Comparison of ENCODE assay signal across 1 cellular context in the genomic region with DNA sequence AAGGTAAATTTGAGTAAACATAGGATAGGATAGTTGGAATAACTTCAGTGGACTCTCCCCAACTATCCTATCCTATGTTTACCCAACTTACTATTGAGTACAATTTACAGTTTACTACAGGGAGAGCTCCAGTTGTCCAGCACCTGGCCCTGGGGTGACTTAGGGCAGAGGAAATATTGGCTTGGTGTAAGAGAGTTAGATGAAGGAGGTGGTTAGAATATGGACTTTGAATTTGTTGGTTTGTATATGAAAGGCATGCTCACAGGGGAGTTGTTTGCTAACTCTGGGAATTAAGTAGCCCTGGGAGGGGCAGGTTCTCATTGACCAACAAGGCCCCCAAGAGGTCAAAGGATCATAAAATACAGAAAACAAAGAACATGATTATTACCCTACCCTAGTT.
A peak's percentile ranks its signal among the peaks of the same experiment; 100 is the strongest.
TF ChIP-seq lines count a peak whose summit lies in the region.

No MANE protein-coding gene starts in this region.

TF ChIP-seq in HepG2, 621 proteins besides CTCF, POLR2A, EP300 and RAD21 (continued from another document and continues in another):
- TF ChIP-seq SP5 (CRISPR knock-in tag; IDR thresholded peaks at IDR 0.05; ENCODE audit: borderline replicate concordance, low read depth), result peak; percentile 98
- TF ChIP-seq ZNF672 (CRISPR knock-in tag; IDR thresholded peaks at IDR 0.05), result no peak
- TF ChIP-seq, protein P1, sequence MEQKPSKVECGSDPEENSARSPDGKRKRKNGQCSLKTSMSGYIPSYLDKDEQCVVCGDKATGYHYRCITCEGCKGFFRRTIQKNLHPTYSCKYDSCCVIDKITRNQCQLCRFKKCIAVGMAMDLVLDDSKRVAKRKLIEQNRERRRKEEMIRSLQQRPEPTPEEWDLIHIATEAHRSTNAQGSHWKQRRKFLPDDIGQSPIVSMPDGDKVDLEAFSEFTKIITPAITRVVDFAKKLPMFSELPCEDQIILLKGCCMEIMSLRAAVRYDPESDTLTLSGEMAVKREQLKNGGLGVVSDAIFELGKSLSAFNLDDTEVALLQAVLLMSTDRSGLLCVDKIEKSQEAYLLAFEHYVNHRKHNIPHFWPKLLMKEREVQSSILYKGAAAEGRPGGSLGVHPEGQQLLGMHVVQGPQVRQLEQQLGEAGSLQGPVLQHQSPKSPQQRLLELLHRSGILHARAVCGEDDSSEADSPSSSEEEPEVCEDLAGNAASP (CRISPR knock-in tag; IDR thresholded peaks at IDR 0.05; ENCODE audit: borderline replicate concordance), result 0 out of 2 replicates have a peak, but pooled peaks have one; percentile 58
- no peak for TF ChIP-seq ZNF878 (CRISPR knock-in tag; IDR thresholded peaks at IDR 0.05)
- TF ChIP-seq SETDB1 (CRISPR knock-in tag; IDR thresholded peaks at IDR 0.05; ENCODE audit: borderline replicate concordance), result no peak
- TF ChIP-seq SKI (IDR thresholded peaks at IDR 0.05; ENCODE audit: partially characterized antibody), result no peak
- peak; percentile 93 for TF ChIP-seq ZNF543 (CRISPR knock-in tag; IDR thresholded peaks at IDR 0.05)
- TF ChIP-seq ZNF124 (CRISPR knock-in tag; IDR thresholded peaks at IDR 0.05), result no peak
- TF ChIP-seq, protein P2, sequence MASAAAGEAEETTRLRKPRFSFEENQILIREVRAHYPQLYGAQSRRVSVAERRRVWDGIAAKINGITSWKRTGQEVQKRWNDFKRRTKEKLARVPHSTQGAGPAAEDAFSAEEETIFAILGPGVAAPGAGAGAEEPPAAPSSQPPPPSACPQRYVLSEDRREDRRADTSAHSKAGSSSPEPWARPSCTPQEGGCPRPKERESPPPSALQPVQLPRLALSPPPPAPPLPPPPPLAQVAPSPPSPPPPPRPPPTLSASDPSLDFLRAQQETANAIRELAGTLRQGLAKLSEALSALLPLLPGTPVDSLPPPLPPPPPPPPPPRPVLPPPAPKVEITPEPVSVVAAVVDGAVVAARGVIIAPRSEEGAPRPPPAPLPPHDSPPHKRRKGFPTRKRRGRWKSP (CRISPR knock-in tag; IDR thresholded peaks at IDR 0.05), result no peak
- 0 out of 2 replicates have a peak, but pooled peaks have one; percentile 45 for TF ChIP-seq ONECUT2 (CRISPR knock-in tag; IDR thresholded peaks at IDR 0.05)
- TF ChIP-seq ARNTL (CRISPR knock-in tag; IDR thresholded peaks at IDR 0.05), result 0 out of 2 replicates have a peak, but pooled peaks have one; percentile 43
- no peak for TF ChIP-seq ZNF263 (CRISPR knock-in tag; IDR thresholded peaks at IDR 0.05)
- TF ChIP-seq EEA1 (CRISPR knock-in tag; IDR thresholded peaks at IDR 0.05; ENCODE audit: borderline replicate concordance), result no peak
- TF ChIP-seq ZNF607 (CRISPR knock-in tag; IDR thresholded peaks at IDR 0.05; ENCODE audit: borderline replicate concordance), result no peak
- TF ChIP-seq, protein P3, sequence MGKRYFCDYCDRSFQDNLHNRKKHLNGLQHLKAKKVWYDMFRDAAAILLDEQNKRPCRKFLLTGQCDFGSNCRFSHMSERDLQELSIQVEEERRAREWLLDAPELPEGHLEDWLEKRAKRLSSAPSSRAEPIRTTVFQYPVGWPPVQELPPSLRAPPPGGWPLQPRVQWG (CRISPR knock-in tag; IDR thresholded peaks at IDR 0.05; ENCODE audit: borderline replicate concordance, low read depth), result no peak
- TF ChIP-seq, protein P4, sequence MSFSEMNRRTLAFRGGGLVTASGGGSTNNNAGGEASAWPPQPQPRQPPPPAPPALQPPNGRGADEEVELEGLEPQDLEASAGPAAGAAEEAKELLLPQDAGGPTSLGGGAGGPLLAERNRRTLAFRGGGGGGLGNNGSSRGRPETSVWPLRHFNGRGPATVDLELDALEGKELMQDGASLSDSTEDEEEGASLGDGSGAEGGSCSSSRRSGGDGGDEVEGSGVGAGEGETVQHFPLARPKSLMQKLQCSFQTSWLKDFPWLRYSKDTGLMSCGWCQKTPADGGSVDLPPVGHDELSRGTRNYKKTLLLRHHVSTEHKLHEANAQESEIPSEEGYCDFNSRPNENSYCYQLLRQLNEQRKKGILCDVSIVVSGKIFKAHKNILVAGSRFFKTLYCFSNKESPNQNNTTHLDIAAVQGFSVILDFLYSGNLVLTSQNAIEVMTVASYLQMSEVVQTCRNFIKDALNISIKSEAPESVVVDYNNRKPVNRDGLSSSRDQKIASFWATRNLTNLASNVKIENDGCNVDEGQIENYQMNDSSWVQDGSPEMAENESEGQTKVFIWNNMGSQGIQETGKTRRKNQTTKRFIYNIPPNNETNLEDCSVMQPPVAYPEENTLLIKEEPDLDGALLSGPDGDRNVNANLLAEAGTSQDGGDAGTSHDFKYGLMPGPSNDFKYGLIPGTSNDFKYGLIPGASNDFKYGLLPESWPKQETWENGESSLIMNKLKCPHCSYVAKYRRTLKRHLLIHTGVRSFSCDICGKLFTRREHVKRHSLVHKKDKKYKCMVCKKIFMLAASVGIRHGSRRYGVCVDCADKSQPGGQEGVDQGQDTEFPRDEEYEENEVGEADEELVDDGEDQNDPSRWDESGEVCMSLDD (CRISPR knock-in tag; IDR thresholded peaks at IDR 0.05; ENCODE audit: borderline replicate concordance), result no peak
- TF ChIP-seq RCOR2 (CRISPR knock-in tag; IDR thresholded peaks at IDR 0.05), result peak; percentile 82
- TF ChIP-seq HOXD1 (CRISPR knock-in tag; IDR thresholded peaks at IDR 0.05), result no peak
- no peak for TF ChIP-seq SRF (IDR thresholded peaks at IDR 0.05; ENCODE audit: low read depth, low read length)
- no peak for TF ChIP-seq ZFP37 (CRISPR knock-in tag; IDR thresholded peaks at IDR 0.05; ENCODE audit: borderline replicate concordance)
- TF ChIP-seq ZMAT3 (CRISPR knock-in tag; conservative IDR thresholded peaks at IDR 0.05), result no peak
- 0 out of 2 replicates have a peak, but pooled peaks have one; percentile 17 for TF ChIP-seq GATA4 (IDR thresholded peaks at IDR 0.05; ENCODE audit: borderline replicate concordance, low read depth)
- peak; percentile 73; the same call in 1 of the 2 replicates for TF ChIP-seq TGIF2 (CRISPR knock-in tag; IDR thresholded peaks at IDR 0.05)
- TF ChIP-seq THAP11 (CRISPR knock-in tag; IDR thresholded peaks at IDR 0.05), result peak; percentile 42; the same call in 1 of the 2 replicates
- no peak for TF ChIP-seq ZNF44 (CRISPR knock-in tag; IDR thresholded peaks at IDR 0.05)
- TF ChIP-seq HOXA3 (CRISPR knock-in tag; IDR thresholded peaks at IDR 0.05), result peak; percentile 23; the same call in 1 of the 2 replicates
- no peak for TF ChIP-seq KLF13 (CRISPR knock-in tag; IDR thresholded peaks at IDR 0.05)
- no peak for TF ChIP-seq PHF20 (CRISPR knock-in tag; IDR thresholded peaks at IDR 0.05)
- TF ChIP-seq, protein P5, sequence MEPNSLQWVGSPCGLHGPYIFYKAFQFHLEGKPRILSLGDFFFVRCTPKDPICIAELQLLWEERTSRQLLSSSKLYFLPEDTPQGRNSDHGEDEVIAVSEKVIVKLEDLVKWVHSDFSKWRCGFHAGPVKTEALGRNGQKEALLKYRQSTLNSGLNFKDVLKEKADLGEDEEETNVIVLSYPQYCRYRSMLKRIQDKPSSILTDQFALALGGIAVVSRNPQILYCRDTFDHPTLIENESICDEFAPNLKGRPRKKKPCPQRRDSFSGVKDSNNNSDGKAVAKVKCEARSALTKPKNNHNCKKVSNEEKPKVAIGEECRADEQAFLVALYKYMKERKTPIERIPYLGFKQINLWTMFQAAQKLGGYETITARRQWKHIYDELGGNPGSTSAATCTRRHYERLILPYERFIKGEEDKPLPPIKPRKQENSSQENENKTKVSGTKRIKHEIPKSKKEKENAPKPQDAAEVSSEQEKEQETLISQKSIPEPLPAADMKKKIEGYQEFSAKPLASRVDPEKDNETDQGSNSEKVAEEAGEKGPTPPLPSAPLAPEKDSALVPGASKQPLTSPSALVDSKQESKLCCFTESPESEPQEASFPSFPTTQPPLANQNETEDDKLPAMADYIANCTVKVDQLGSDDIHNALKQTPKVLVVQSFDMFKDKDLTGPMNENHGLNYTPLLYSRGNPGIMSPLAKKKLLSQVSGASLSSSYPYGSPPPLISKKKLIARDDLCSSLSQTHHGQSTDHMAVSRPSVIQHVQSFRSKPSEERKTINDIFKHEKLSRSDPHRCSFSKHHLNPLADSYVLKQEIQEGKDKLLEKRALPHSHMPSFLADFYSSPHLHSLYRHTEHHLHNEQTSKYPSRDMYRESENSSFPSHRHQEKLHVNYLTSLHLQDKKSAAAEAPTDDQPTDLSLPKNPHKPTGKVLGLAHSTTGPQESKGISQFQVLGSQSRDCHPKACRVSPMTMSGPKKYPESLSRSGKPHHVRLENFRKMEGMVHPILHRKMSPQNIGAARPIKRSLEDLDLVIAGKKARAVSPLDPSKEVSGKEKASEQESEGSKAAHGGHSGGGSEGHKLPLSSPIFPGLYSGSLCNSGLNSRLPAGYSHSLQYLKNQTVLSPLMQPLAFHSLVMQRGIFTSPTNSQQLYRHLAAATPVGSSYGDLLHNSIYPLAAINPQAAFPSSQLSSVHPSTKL (CRISPR knock-in tag; IDR thresholded peaks at IDR 0.05), result peak; percentile 96
- TF ChIP-seq, protein P6, sequence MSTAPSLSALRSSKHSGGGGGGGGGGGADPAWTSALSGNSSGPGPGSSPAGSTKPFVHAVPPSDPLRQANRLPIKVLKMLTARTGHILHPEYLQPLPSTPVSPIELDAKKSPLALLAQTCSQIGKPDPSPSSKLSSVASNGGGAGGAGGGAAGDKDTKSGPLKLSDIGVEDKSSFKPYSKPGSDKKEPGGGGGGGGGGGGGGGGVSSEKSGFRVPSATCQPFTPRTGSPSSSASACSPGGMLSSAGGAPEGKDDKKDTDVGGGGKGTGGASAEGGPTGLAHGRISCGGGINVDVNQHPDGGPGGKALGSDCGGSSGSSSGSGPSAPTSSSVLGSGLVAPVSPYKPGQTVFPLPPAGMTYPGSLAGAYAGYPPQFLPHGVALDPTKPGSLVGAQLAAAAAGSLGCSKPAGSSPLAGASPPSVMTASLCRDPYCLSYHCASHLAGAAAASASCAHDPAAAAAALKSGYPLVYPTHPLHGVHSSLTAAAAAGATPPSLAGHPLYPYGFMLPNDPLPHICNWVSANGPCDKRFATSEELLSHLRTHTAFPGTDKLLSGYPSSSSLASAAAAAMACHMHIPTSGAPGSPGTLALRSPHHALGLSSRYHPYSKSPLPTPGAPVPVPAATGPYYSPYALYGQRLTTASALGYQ (CRISPR knock-in tag; IDR thresholded peaks at IDR 0.05), result peak; percentile 86
- TF ChIP-seq GPN1 (CRISPR knock-in tag; IDR thresholded peaks at IDR 0.05; ENCODE audit: borderline replicate concordance), result no peak
- no peak for TF ChIP-seq SSRP1 (CRISPR knock-in tag; IDR thresholded peaks at IDR 0.05)
- no peak for TF ChIP-seq HMGA1 (CRISPR knock-in tag; conservative IDR thresholded peaks at IDR 0.05)
- peak; percentile 62; the same call in 1 of the 2 replicates for TF ChIP-seq TBX3 (IDR thresholded peaks at IDR 0.05; ENCODE audit: borderline replicate concordance)
- TF ChIP-seq CHD4 (IDR thresholded peaks at IDR 0.05; ENCODE audit: borderline replicate concordance, low read length), result no peak
- TF ChIP-seq, protein P7, sequence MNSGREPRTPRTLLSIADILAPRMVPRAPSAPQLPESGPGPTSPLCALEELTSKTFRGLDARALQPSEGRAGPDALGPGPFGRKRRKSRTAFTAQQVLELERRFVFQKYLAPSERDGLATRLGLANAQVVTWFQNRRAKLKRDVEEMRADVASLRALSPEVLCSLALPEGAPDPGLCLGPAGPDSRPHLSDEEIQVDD (CRISPR knock-in tag; IDR thresholded peaks at IDR 0.05; ENCODE audit: borderline replicate concordance), result no peak
- TF ChIP-seq, protein P8, sequence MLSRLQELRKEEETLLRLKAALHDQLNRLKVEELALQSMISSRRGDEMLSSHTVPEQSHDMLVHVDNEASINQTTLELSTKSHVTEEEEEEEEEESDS (CRISPR knock-in tag; IDR thresholded peaks at IDR 0.05; ENCODE audit: borderline replicate concordance), result no peak
- no peak for TF ChIP-seq ZNF709 (CRISPR knock-in tag; IDR thresholded peaks at IDR 0.05)
- TF ChIP-seq, protein P9, sequence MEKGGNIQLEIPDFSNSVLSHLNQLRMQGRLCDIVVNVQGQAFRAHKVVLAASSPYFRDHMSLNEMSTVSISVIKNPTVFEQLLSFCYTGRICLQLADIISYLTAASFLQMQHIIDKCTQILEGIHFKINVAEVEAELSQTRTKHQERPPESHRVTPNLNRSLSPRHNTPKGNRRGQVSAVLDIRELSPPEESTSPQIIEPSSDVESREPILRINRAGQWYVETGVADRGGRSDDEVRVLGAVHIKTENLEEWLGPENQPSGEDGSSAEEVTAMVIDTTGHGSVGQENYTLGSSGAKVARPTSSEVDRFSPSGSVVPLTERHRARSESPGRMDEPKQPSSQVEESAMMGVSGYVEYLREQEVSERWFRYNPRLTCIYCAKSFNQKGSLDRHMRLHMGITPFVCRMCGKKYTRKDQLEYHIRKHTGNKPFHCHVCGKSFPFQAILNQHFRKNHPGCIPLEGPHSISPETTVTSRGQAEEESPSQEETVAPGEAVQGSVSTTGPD (CRISPR knock-in tag; IDR thresholded peaks at IDR 0.05), result no peak
- TF ChIP-seq SNAPC2 (CRISPR knock-in tag; IDR thresholded peaks at IDR 0.05), result no peak
- no peak for TF ChIP-seq SMAD9 (CRISPR knock-in tag; IDR thresholded peaks at IDR 0.05)
- TF ChIP-seq CREM (IDR thresholded peaks at IDR 0.05), result peak; percentile 86
- no peak for TF ChIP-seq CREM (CRISPR knock-in tag; IDR thresholded peaks at IDR 0.05)
- peak; percentile 93; the same call in 1 of the 2 replicates for TF ChIP-seq FOXJ3 (CRISPR knock-in tag; IDR thresholded peaks at IDR 0.05; ENCODE audit: borderline replicate concordance)
- TF ChIP-seq, protein P10, sequence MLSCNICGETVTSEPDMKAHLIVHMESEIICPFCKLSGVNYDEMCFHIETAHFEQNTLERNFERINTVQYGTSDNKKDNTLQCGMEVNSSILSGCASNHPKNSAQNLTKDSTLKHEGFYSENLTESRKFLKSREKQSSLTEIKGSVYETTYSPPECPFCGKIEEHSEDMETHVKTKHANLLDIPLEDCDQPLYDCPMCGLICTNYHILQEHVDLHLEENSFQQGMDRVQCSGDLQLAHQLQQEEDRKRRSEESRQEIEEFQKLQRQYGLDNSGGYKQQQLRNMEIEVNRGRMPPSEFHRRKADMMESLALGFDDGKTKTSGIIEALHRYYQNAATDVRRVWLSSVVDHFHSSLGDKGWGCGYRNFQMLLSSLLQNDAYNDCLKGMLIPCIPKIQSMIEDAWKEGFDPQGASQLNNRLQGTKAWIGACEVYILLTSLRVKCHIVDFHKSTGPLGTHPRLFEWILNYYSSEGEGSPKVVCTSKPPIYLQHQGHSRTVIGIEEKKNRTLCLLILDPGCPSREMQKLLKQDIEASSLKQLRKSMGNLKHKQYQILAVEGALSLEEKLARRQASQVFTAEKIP (CRISPR knock-in tag; IDR thresholded peaks at IDR 0.05; ENCODE audit: borderline replicate concordance), result no peak
- TF ChIP-seq ARNT (IDR thresholded peaks at IDR 0.05), result no peak
- no peak for TF ChIP-seq REPIN1 (CRISPR knock-in tag; IDR thresholded peaks at IDR 0.05; ENCODE audit: borderline replicate concordance, low read depth)
